Comparison of ENCODE assay signal across 28 cellular contexts in genomic region chr10:98410135-98410743, GRCh38.
"Had no signal": no experiment of that assay in that cellular context is flagged by ENCODE, and none has a peak within 500 bp of the region (broad histone marks: within the 10 kb centered on the region; RNA-seq: fewer than 3 reads in every experiment).

No MANE protein-coding gene starts in this region.

- ATAC-seq: activated CD4-positive, CD25-positive, alpha-beta regulatory T cell treated with anti-CD3 and anti-CD28 coated beads, Interleukin-2, amount 50 U/mL, for 24 hours; activated CD8-positive, alpha-beta T cell treated with anti-CD3 and anti-CD28 coated beads for 36 hours; activated T-cell treated with anti-CD3 and anti-CD28 coated beads, Interleukin-2, amount 50 U/mL, for 4 hours; activated T-helper 17 cell treated with anti-CD3 and anti-CD28 coated beads, Interleukin-2, amount 50 U/mL, for 72 hours; body of pancreas; T-helper 17 cell had no signal

- H3K27me3 ChIP-seq: adrenal gland, body of pancreas, colonic mucosa, esophagus squamous epithelium had no signal

- H3K9me3 ChIP-seq: adrenal gland, body of pancreas, colonic mucosa, esophagus squamous epithelium had no signal

- H3K4me3 ChIP-seq: adrenal gland, body of pancreas, colonic mucosa, esophagus squamous epithelium had no signal

- H3K27ac ChIP-seq: adrenal gland, body of pancreas, colonic mucosa, epithelial cell of prostate, esophagus squamous epithelium, WERI-Rb-1 had no signal

- H3K36me3 ChIP-seq: adrenal gland, colonic mucosa, esophagus squamous epithelium, WERI-Rb-1 had no signal

- DNase-seq: activated B cell treated with CpG ODN at 0.5 μM for 24 hours; activated CD4-positive, alpha-beta T cell treated with anti-CD3 and anti-CD28 coated beads for 48 hours; activated CD4-positive, alpha-beta T cell treated with anti-CD3 and anti-CD28 coated beads, Interleukin-2, amount 50 U/mL, for 1 hour; activated CD4-positive, alpha-beta T cell treated with anti-CD3 and anti-CD28 coated beads, Interleukin-2, amount 50 U/mL, for 48 hours; activated CD8-positive, alpha-beta memory T cell treated with anti-CD3 and anti-CD28 coated beads for 24 hours; activated CD8-positive, alpha-beta T cell treated with anti-CD3 and anti-CD28 coated beads for 36 hours; activated effector memory CD4-positive, alpha-beta T cell treated with Interleukin-2 at 50 U/mL for 16 hours; activated gamma-delta T cell treated with Interleukin-2 at 50 U/mL for 16 hours; activated naive CD4-positive, alpha-beta T cell treated with anti-CD3 and anti-CD28 coated beads, Interleukin-2, amount 50 U/mL, for 16 hours; activated naive CD4-positive, alpha-beta T cell treated with Interleukin-2 at 50 U/mL for 16 hours; activated T-cell treated with anti-CD3 and anti-CD28 coated beads, Interleukin-2, amount 50 U/mL, for 4 hours; adrenal gland; amygdala; aorta; body of pancreas; central memory CD4-positive, alpha-beta T cell; cerebellar nuclear complex; colonic mucosa; effector CD8-positive, alpha-beta T cell; esophagus squamous epithelium; foreskin melanocyte; T-helper 1 cell; T-helper 17 cell; T1000; WERI-Rb-1 had no signal
